36 cellular contexts compared by ENCODE assay signal in the genomic region with DNA sequence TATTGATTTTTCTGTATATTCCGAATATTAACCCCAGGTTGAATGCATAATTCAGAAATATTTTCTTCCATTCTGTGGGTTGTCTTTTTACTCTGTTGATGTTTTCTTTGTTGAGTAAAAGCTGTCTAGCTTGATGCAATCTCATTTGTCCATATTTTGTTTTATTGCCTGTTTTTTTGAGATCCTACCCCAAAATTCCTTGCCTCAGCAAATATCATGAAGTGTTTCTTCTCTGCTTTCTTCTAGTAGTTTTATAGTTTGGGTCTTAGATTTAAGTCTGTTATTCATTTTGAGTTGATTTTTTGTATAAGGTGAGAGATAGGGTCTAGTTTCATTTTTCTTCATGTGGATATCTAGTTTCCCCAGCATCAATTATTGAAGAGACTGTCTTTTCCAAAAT.
DNase-seq lines count a peak whose midpoint lies in the region; ATAC-seq, FAIRE-seq and TF ChIP-seq lines count a peak whose summit lies in the region.
"Had no signal": no experiment of that assay in that cellular context is flagged by ENCODE, and none has a peak within 500 bp of the region (broad histone marks: within the 10 kb centered on the region; RNA-seq: fewer than 3 reads in every experiment).

No MANE protein-coding gene starts in this region.

- FAIRE-seq in HepG2 (lab: Jason Lieb, UNC) (no peak), A549 (lab: Jason Lieb, UNC) (no peak), K562 (lab: Jason Lieb, UNC) (no peak)
- FAIRE-seq: A204.1, D721Med had no signal

- H3K4me1 ChIP-seq in HepG2 (ENCODE audit: insufficient read depth, low read length) (peaks cover 20% of the 10 kb centered on the region), right lobe of liver (no peaks in the 10 kb centered on the region), A549 (no peaks in the 10 kb centered on the region), IMR-90 (ENCODE audit: control insufficient read depth, insufficient read depth, low read length) (no peaks in the 10 kb centered on the region), K562 (replicated peaks in 1 of 2; ENCODE audit: control insufficient read depth in 2 of 2, insufficient read depth in 2 of 2, low read length in 2 of 2) (no peaks in the 10 kb centered on the region)
- H3K4me1 ChIP-seq: BE2C; BLaER1; BLaER1 treated with 17β-estradiol and CSF1 and Interleukin-3, amounts not matched to agents 10 nM and 100 nM; Caco-2 had no signal

- no peak overlapping the region for H3K9ac ChIP-seq in HepG2 (ENCODE audit: insufficient read depth, low read depth, low read length)
- no peak overlapping the region for H3K9ac ChIP-seq in IMR-90 (ENCODE audit: low read depth, low read length)
- H3K9ac ChIP-seq in K562 (ENCODE audit: insufficient read depth in 1 of 2, low read depth in 2 of 2, low read length in 2 of 2): no peak overlapping the region
- H3K9ac ChIP-seq: BLaER1; BLaER1 treated with 17β-estradiol and CSF1 and Interleukin-3, amounts not matched to agents 10 nM and 100 nM had no signal

- no peaks in the 10 kb centered on the region for H4K20me1 ChIP-seq in HepG2 (ENCODE audit: insufficient read depth, low read length)
- no peaks in the 10 kb centered on the region for H4K20me1 ChIP-seq in IMR-90 (ENCODE audit: insufficient read depth, low read length)
- no peaks in the 10 kb centered on the region for H4K20me1 ChIP-seq in K562 (replicated peaks; ENCODE audit: control insufficient read depth, insufficient read depth, low read length)
- H4K20me1 ChIP-seq: BLaER1; BLaER1 treated with 17β-estradiol and CSF1 and Interleukin-3, amounts not matched to agents 10 nM and 100 nM had no signal

- no peak overlapping the region for H2BK120ac ChIP-seq in IMR-90 (ENCODE audit: low read depth, low read length)

- H4K91ac ChIP-seq in IMR-90 (ENCODE audit: insufficient read depth, low read depth, low read length): no peak overlapping the region

- no peak overlapping the region for H2AK5ac ChIP-seq in IMR-90 (ENCODE audit: low read depth, low read length)

- H3K27ac ChIP-seq in HepG2 (ENCODE audit: extremely low read length, insufficient read depth, low read length): no peak overlapping the region
- H3K27ac ChIP-seq in right lobe of liver: no peak overlapping the region
- H3K27ac ChIP-seq in A549: no peak overlapping the region
- H3K27ac ChIP-seq in IMR-90 (ENCODE audit: insufficient read depth, low read length): no peak overlapping the region
- H3K27ac ChIP-seq in K562 (ENCODE audit: extremely low read depth, low read depth, low read length): no peak overlapping the region
- H3K27ac ChIP-seq: 22Rv1; BLaER1; BLaER1 treated with 17β-estradiol and CSF1 and Interleukin-3, amounts not matched to agents 10 nM and 100 nM; C4-2B had no signal

- H2BK15ac ChIP-seq in IMR-90 (ENCODE audit: low read depth, low read length): no peak overlapping the region

- intact Hi-C loops in HepG2 (cut with micrococcal nuclease; ENCODE audit: unreplicated experiment) (no loop called here), right lobe of liver (cut with DNase I) (no loop called here), IMR-90 (cut with micrococcal nuclease) (no loop called here), K562 (cut with micrococcal nuclease) (no loop called here)

- DNase-seq in HepG2 (ENCODE audit: low spot score): no peak
- DNase-seq in right lobe of liver: no peak
- no peak for DNase-seq in A549 (ENCODE audit: low read depth in 1 of 2, low spot score in 1 of 2)
- no peak for DNase-seq in IMR-90
- no peak for DNase-seq in K562 (ENCODE audit: extremely low read depth in 1 of 4, low spot score in 3 of 4)
- DNase-seq in endothelial cell (ENCODE audit: low spot score): no peak
- DNase-seq in GM03348 (ENCODE audit: low spot score): no peak
- no peak for DNase-seq in SIG-M5 treated with dmso at 0.1 percent for 504 hours (lab: John Stamatoyannopoulos, UW; ENCODE audit: unreplicated experiment)
- DNase-seq: 8988T; ACHN; AML-193; BE2C; C1 segment of cervical spinal cord; Caco-2; Calu3; CD4-positive, alpha-beta memory T cell; CD4-positive, alpha-beta T cell; CD4-positive, CD25-positive, alpha-beta regulatory T cell; CD8-positive, alpha-beta memory T cell; CD8-positive, alpha-beta T cell; COR-L47; DMS 273 treated with DMSO at 0.1 percent for 48 hours; DMS153; DMS53; DMS79; DMS79 treated with DMSO at 0.1 percent for 48 hours; DND-41; EL had no signal

- H3K56ac ChIP-seq in IMR-90 (ENCODE audit: extremely low read depth, insufficient read depth, low read length): no peak overlapping the region

- no peak overlapping the region for H3K4ac ChIP-seq in IMR-90 (ENCODE audit: low read depth, low read length)

- H2BK5ac ChIP-seq in IMR-90 (ENCODE audit: low read depth, low read length, poor library complexity, severe bottlenecking): no peak overlapping the region

- H3K14ac ChIP-seq in IMR-90 (replicated peaks; ENCODE audit: low read depth, low read length): no peak overlapping the region

- H3K18ac ChIP-seq in IMR-90 (ENCODE audit: low read depth, low read length): no peak overlapping the region

- H2AFZ ChIP-seq in HepG2 (ENCODE audit: low read length) (no peak overlapping the region), IMR-90 (replicated peaks; ENCODE audit: low read length, poor library complexity) (no peak overlapping the region), K562 (ENCODE audit: low read depth, low read length) (no peak overlapping the region)

- H3K4me3 ChIP-seq in HepG2 (replicated peaks in 1 of 3; ENCODE audit: insufficient read depth in 1 of 3, low read depth in 2 of 3, low read length in 3 of 3) (no peak overlapping the region), right lobe of liver (no peak overlapping the region), A549 (no peak overlapping the region), IMR-90 (ENCODE audit: insufficient read depth, low read depth, low read length) (no peak overlapping the region), K562 (no peak overlapping the region)
- H3K4me3 ChIP-seq: BLaER1; BLaER1 treated with 17β-estradiol and CSF1 and Interleukin-3, amounts not matched to agents 10 nM and 100 nM had no signal

- H3K79me1 ChIP-seq in IMR-90 (ENCODE audit: low read depth in 1 of 2, low read length in 2 of 2): no peaks in the 10 kb centered on the region

- no peak overlapping the region for H4K5ac ChIP-seq in IMR-90 (ENCODE audit: low read depth, low read length)

- no peak for ATAC-seq in HepG2
- no peak for ATAC-seq in right lobe of liver
- ATAC-seq in A549: no peak
- no peak for ATAC-seq in IMR-90 (ENCODE audit: low read depth)
- no peak for ATAC-seq in K562
- ATAC-seq: CD8-positive, alpha-beta T cell had no signal

- H3K9me1 ChIP-seq in IMR-90 (ENCODE audit: insufficient read depth, low read length) (no peaks in the 10 kb centered on the region), K562 (ENCODE audit: control insufficient read depth, insufficient read depth, low read length) (no peaks in the 10 kb centered on the region)

- no peaks in the 10 kb centered on the region for H3K36me3 Mint-ChIP-seq in endothelial cell (ENCODE audit: low read depth, unreplicated experiment)
- H3K36me3 Mint-ChIP-seq: CD14-positive monocyte; CD4-positive, alpha-beta memory T cell; CD4-positive, CD25-positive, alpha-beta regulatory T cell; CD8-positive, alpha-beta memory T cell; CD8-positive, alpha-beta T cell had no signal

- H3K27me3 ChIP-seq in HepG2 (ENCODE audit: control insufficient read depth in 1 of 2, insufficient read depth in 2 of 2, low read length in 2 of 2): no peaks in the 10 kb centered on the region
- no peaks in the 10 kb centered on the region for H3K27me3 ChIP-seq in right lobe of liver
- no peaks in the 10 kb centered on the region for H3K27me3 ChIP-seq in IMR-90 (ENCODE audit: control insufficient read depth, insufficient read depth, low read length)
- H3K27me3 ChIP-seq in K562 (ENCODE audit: control insufficient read depth in 2 of 2, insufficient read depth in 2 of 2, low read length in 2 of 2): no peaks in the 10 kb centered on the region
- H3K27me3 ChIP-seq: BE2C; BLaER1; BLaER1 treated with 17β-estradiol and CSF1 and Interleukin-3, amounts not matched to agents 10 nM and 100 nM had no signal

- no peak for TF ChIP-seq CTCF in HepG2 (CRISPR knock-in tag; IDR thresholded peaks at IDR 0.05)
- TF ChIP-seq CTCF in right lobe of liver (IDR thresholded peaks at IDR 0.05): no peak
- TF ChIP-seq CTCF in A549 (IDR thresholded peaks at IDR 0.05): no peak
- TF ChIP-seq CTCF in IMR-90 (conservative IDR thresholded peaks at IDR 0.05; ENCODE audit: low read depth, low read length): no peak
- no peak for TF ChIP-seq CTCF in K562 (IDR thresholded peaks at IDR 0.05 in 2 of 3, conservative IDR thresholded peaks at IDR 0.05 in 1 of 3; ENCODE audit: insufficient read depth in 2 of 3, low read depth in 1 of 3, low read length in 3 of 3)
- no peak for TF ChIP-seq CTCF in endothelial cell (IDR thresholded peaks at IDR 0.05; ENCODE audit: unreplicated experiment)

- no peak for TF ChIP-seq POLR2A in HepG2 (IDR thresholded peaks at IDR 0.05; ENCODE audit: insufficient read depth in 1 of 2, low read depth in 2 of 2, low read length in 2 of 2)
- no peak for TF ChIP-seq POLR2A in right lobe of liver (IDR thresholded peaks at IDR 0.05)
- no peak for TF ChIP-seq POLR2A in A549 (IDR thresholded peaks at IDR 0.05; ENCODE audit: low read length)
- TF ChIP-seq POLR2A in IMR-90 (IDR thresholded peaks at IDR 0.05; ENCODE audit: low read depth, low read length): no peak
- no peak for TF ChIP-seq POLR2A in K562 (conservative IDR thresholded peaks at IDR 0.05)

- H3K4me1 Mint-ChIP-seq in endothelial cell (ENCODE audit: unreplicated experiment): no peaks in the 10 kb centered on the region
- H3K4me1 Mint-ChIP-seq: B cell; CD14-positive monocyte; CD4-positive, alpha-beta memory T cell; CD4-positive, CD25-positive, alpha-beta regulatory T cell; CD8-positive, alpha-beta memory T cell had no signal

- POLR2A ChIA-PET in HepG2 (lab: Yijun Ruan, JAX) (no interaction called here), A549 (lab: Yijun Ruan, JAX) (no interaction called here), IMR-90 (lab: Charles Lee; ENCODE audit: unreplicated experiment) (no interaction called here), K562 (lab: Yijun Ruan, JAX) (no interaction called here)

- H3K27ac Mint-ChIP-seq in endothelial cell (ENCODE audit: unreplicated experiment): no peak overlapping the region
- H3K27ac Mint-ChIP-seq: B cell; CD14-positive monocyte; CD4-positive, alpha-beta memory T cell; CD4-positive, alpha-beta T cell; CD4-positive, CD25-positive, alpha-beta regulatory T cell; CD8-positive, alpha-beta memory T cell; CD8-positive, alpha-beta T cell had no signal

- 65% methylated on average over 1 of the region's 1 CpG for WGBS in HepG2 (ENCODE audit: low lambda C conversion rate)
- 50% methylated on average over 1 of the region's 1 CpG for WGBS in right lobe of liver (ENCODE audit: insufficient coverage, low coverage, low lambda C conversion rate, missing lambda C conversion rate)
- 44% methylated on average over 1 of the region's 1 CpG for WGBS in A549 (ENCODE audit: missing lambda C conversion rate)
- no CpG with 5 or more reads among the region's 1 CpG for WGBS in IMR-90 (ENCODE audit: extremely low coverage in 2 of 2, insufficient read length in 1 of 2), 2 experiments
- WGBS in K562 (ENCODE audit: insufficient coverage, low coverage, missing lambda C conversion rate): 46% methylated on average over 1 of the region's 1 CpG

- BruUV-seq in HepG2 (replicated peaks; lab: Mats Ljungman, UMichigan) (no TSS peak), IMR-90 (replicated peaks; lab: Mats Ljungman, UMichigan) (no TSS peak), K562 (replicated peaks; lab: Mats Ljungman, UMichigan) (no TSS peak)

- H2AK9ac ChIP-seq in IMR-90 (replicated peaks; ENCODE audit: low read depth, low read length, poor library complexity): no peak overlapping the region

- in situ Hi-C loops in HepG2 (cut with HindIII; ENCODE audit: extremely low pct_ligation_motif_present, low pct_unique_long_range_greater_than_20kb): no loop called here
- in situ Hi-C loops in IMR-90 (cut with MboI; ENCODE audit: low sequenced_read_pairs): no loop called here
- in situ Hi-C loops in K562 (cut with MboI): no loop called here

- H3K36me3 ChIP-seq in HepG2 (replicated peaks in 1 of 2; ENCODE audit: control insufficient read depth in 1 of 2, insufficient read depth in 2 of 2, low read length in 2 of 2) (no peaks in the 10 kb centered on the region), right lobe of liver (no peaks in the 10 kb centered on the region), IMR-90 (ENCODE audit: control insufficient read depth, insufficient read depth, low read length) (no peaks in the 10 kb centered on the region), K562 (ENCODE audit: control insufficient read depth, insufficient read depth, low read length) (no peaks in the 10 kb centered on the region)
- H3K36me3 ChIP-seq: BE2C; BLaER1; BLaER1 treated with 17β-estradiol and CSF1 and Interleukin-3, amounts not matched to agents 10 nM and 100 nM had no signal

- no peak overlapping the region for H3K4me2 ChIP-seq in HepG2 (ENCODE audit: low read depth, low read length)
- H3K4me2 ChIP-seq in A549: no peak overlapping the region
- no peak overlapping the region for H3K4me2 ChIP-seq in IMR-90 (ENCODE audit: low read depth, low read length)
- H3K4me2 ChIP-seq in K562 (ENCODE audit: insufficient read depth, low read length): no peak overlapping the region
- H3K4me2 ChIP-seq: BLaER1; BLaER1 treated with 17β-estradiol and CSF1 and Interleukin-3, amounts not matched to agents 10 nM and 100 nM had no signal

- H3K9me3 ChIP-seq in HepG2 (ENCODE audit: low read length) (peaks cover 38% of the 10 kb centered on the region), right lobe of liver (no peaks in the 10 kb centered on the region), A549 (0 out of 3 replicates have a peak, but pooled peaks cover 2% of the 10 kb centered on the region), IMR-90 (ENCODE audit: control insufficient read depth, insufficient read depth, low read length) (no peaks in the 10 kb centered on the region), K562 (replicated peaks; ENCODE audit: control insufficient read depth, insufficient read depth, low read depth, low read length) (0 out of 2 replicates have a peak, but pooled peaks cover 1% of the 10 kb centered on the region)
- H3K9me3 ChIP-seq: BE2C had no signal

- CTCF ChIA-PET in HepG2 (lab: Yijun Ruan, JAX; ENCODE audit: low intra/inter-chr PET ratio, low total read pairs): no interaction called here
- CTCF ChIA-PET in A549 (lab: Yijun Ruan, JAX): no interaction called here
- CTCF ChIA-PET in IMR-90 (lab: Yijun Ruan, JAX): no interaction called here
- CTCF ChIA-PET in K562 (lab: Yijun Ruan, JAX; ENCODE audit: low intra/inter-chr PET ratio): no interaction called here

- dilution Hi-C loops in IMR-90 (cut with HindIII; ENCODE audit: low sequenced_read_pairs, unreplicated experiment): no loop called here

- H3K79me2 ChIP-seq in HepG2 (ENCODE audit: insufficient read depth, low read length) (no peaks in the 10 kb centered on the region), K562 (ENCODE audit: control insufficient read depth, insufficient read depth, low read length) (no peaks in the 10 kb centered on the region)

- no peak for TF ChIP-seq EP300 in HepG2 (IDR thresholded peaks at IDR 0.05; ENCODE audit: low read depth in 2 of 2, low read length in 2 of 2)
- no peak for TF ChIP-seq EP300 in HepG2 (CRISPR knock-in tag; IDR thresholded peaks at IDR 0.05; ENCODE audit: borderline replicate concordance)
- TF ChIP-seq EP300 in A549 (IDR thresholded peaks at IDR 0.05): no peak
- no peak for TF ChIP-seq EP300 in K562 (IDR thresholded peaks at IDR 0.05; ENCODE audit: low read length)

- H4K8ac ChIP-seq in IMR-90 (ENCODE audit: low read depth in 2 of 2, low read length in 2 of 2): no peak overlapping the region

- no peak for TF ChIP-seq RAD21 in HepG2 (CRISPR knock-in tag; IDR thresholded peaks at IDR 0.05)
- no peak for TF ChIP-seq RAD21 in A549 (conservative IDR thresholded peaks at IDR 0.05 in 1 of 2, IDR thresholded peaks at IDR 0.05 in 1 of 2)
- no peak for TF ChIP-seq RAD21 in IMR-90 (IDR thresholded peaks at IDR 0.05; ENCODE audit: low read length)
- TF ChIP-seq RAD21 in K562 (CRISPR knock-in tag; conservative IDR thresholded peaks at IDR 0.05 in 1 of 2, IDR thresholded peaks at IDR 0.05 in 1 of 2): no peak

- H3K23ac ChIP-seq in IMR-90 (ENCODE audit: low read depth, low read length): no peak overlapping the region

- H3K27me3 Mint-ChIP-seq in endothelial cell (ENCODE audit: unreplicated experiment): no peaks in the 10 kb centered on the region
- H3K27me3 Mint-ChIP-seq: B cell; CD4-positive, alpha-beta memory T cell; CD4-positive, alpha-beta T cell; CD4-positive, CD25-positive, alpha-beta regulatory T cell; CD8-positive, alpha-beta memory T cell had no signal

- peaks cover 5% of the 10 kb centered on the region for H3K9me3 Mint-ChIP-seq in endothelial cell (ENCODE audit: unreplicated experiment)

- H3K4me3 Mint-ChIP-seq in endothelial cell (ENCODE audit: unreplicated experiment): no peak overlapping the region
- H3K4me3 Mint-ChIP-seq: B cell; CD14-positive monocyte; CD4-positive, alpha-beta memory T cell; CD4-positive, alpha-beta T cell; CD4-positive, CD25-positive, alpha-beta regulatory T cell; CD8-positive, alpha-beta memory T cell; CD8-positive, alpha-beta T cell had no signal

- no peak overlapping the region for H2BK20ac ChIP-seq in IMR-90 (ENCODE audit: low read depth, low read length)

Comparison
In these comparisons a context has a peak if more than half of its experiments do, and no peak if none do; other contexts are left out.
1. Of the 241 proteins assayed by ChIP-seq in both HepG2 and K562: peak only in HepG2: MAFF and MAFK; only in K562: MAFG; in both: none; in neither: 238.